ENCODE assay signal across 8 cellular contexts in the genomic region with DNA sequence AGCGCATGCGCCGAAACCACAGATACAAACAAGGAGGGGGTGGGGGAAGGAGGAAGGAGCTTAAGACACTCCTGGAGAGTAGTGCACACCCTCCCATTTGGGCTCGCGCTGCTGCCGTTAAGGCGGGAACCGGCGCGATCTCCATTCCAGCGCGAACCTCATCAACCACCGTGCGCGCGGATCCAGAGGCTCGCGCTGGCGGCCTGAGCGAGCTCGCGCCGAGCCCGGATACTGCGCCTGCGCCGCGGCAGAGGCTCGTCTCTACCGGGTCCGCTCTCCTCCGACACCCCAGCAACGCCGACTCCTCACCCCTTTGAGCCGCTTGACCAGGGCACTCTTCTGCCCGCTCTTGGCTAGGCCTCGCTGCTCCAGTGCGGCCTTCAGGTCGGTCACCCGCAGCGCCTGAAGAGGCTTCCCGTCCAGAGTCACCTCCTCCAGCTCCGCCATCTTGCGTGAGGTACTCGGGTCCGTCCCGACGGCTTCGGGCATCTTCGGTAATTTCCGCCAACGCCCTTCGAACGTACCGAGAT. TPM values are rescaled to one million over a fixed set of nuclear protein-coding genes. Genes with fewer than 3 reads are reported as not detected.
DNase-seq lines count a peak whose midpoint lies in the region; ATAC-seq lines count a peak whose summit lies in the region.

A gene with protein sequence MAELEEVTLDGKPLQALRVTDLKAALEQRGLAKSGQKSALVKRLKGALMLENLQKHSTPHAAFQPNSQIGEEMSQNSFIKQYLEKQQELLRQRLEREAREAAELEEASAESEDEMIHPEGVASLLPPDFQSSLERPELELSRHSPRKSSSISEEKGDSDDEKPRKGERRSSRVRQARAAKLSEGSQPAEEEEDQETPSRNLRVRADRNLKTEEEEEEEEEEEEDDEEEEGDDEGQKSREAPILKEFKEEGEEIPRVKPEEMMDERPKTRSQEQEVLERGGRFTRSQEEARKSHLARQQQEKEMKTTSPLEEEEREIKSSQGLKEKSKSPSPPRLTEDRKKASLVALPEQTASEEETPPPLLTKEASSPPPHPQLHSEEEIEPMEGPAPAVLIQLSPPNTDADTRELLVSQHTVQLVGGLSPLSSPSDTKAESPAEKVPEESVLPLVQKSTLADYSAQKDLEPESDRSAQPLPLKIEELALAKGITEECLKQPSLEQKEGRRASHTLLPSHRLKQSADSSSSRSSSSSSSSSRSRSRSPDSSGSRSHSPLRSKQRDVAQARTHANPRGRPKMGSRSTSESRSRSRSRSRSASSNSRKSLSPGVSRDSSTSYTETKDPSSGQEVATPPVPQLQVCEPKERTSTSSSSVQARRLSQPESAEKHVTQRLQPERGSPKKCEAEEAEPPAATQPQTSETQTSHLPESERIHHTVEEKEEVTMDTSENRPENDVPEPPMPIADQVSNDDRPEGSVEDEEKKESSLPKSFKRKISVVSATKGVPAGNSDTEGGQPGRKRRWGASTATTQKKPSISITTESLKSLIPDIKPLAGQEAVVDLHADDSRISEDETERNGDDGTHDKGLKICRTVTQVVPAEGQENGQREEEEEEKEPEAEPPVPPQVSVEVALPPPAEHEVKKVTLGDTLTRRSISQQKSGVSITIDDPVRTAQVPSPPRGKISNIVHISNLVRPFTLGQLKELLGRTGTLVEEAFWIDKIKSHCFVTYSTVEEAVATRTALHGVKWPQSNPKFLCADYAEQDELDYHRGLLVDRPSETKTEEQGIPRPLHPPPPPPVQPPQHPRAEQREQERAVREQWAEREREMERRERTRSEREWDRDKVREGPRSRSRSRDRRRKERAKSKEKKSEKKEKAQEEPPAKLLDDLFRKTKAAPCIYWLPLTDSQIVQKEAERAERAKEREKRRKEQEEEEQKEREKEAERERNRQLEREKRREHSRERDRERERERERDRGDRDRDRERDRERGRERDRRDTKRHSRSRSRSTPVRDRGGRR (minus strand): TSS at position 471 of the 530 bp plus-strand sequence. CDS start 24 bp downstream, at position 447.

- 0% methylated on average over 55 of the region's 55 CpGs for WGBS in esophagus, 2 donors

- H3K36me3 ChIP-seq in esophagus (ENCODE audit: control insufficient read depth in 2 of 2, insufficient read depth in 2 of 2, low read length in 1 of 2) = peaks cover 6 to 10% of the 10 kb centered on the region in 2 donors

- no peaks in the 10 kb centered on the region for H3K27me3 ChIP-seq in esophagus (ENCODE audit: control insufficient read depth in 1 of 2, insufficient read depth in 2 of 2, low read length in 2 of 2)

- peaks cover 22 to 64% (median 33%) of the 10 kb centered on the region in 4 donors for H3K4me1 Mint-ChIP-seq in naive thymus-derived CD8-positive, alpha-beta T cell

- H3K9me3 ChIP-seq in esophagus (ENCODE audit: control insufficient read depth in 2 of 2, insufficient read depth in 1 of 2, low read depth in 1 of 2, low read length in 1 of 2) = no peaks in the 10 kb centered on the region

- POLR2A ChIA-PET in naive thymus-derived CD8-positive, alpha-beta T cell (lab: Charles Lee) = interaction anchor here (0.5 to 3.6 kb wide), 37 partner anchors 8 to 1658 kb away, joined by 3 to 123 read pairs (median 4); a partner anchor contains a TSS

- H3K27ac ChIP-seq in esophagus (ENCODE audit: low read depth in 2 of 2, low read length in 1 of 2) = peak within 1 kb of the TSS; percentile 100
- H3K27ac ChIP-seq in temporal lobe (ENCODE audit: low read depth, low read length) = peak within 1 kb of the TSS; percentile 95

- peaks cover 8 to 66% (median 16%) of the 10 kb centered on the region in 3 donors for H3K36me3 Mint-ChIP-seq in naive thymus-derived CD8-positive, alpha-beta T cell

- no peak within 1 kb of the TSS for H3K4me3 Mint-ChIP-seq in naive thymus-derived CD8-positive, alpha-beta T cell

- H3K27ac Mint-ChIP-seq in naive thymus-derived CD8-positive, alpha-beta T cell = no peak within 1 kb of the TSS

- no peaks in the 10 kb centered on the region for H3K9me3 Mint-ChIP-seq in naive thymus-derived CD8-positive, alpha-beta T cell

- peak within 1 kb of the TSS; percentile 92 for H3K4me3 ChIP-seq in esophagus (ENCODE audit: low read depth in 1 of 2, low read length in 2 of 2)

- DNase-seq in AG08396 (ENCODE audit: low spot score) (peak; percentile 82), GM19240 (ENCODE audit: insufficient read length, low spot score) (peak; percentile 48), NCI-H2029 treated with DMSO at 0.1 percent for 48 hours (lab: John Stamatoyannopoulos, UW) (no peak)
- DNase-seq in activated CD4-positive, alpha-beta T cell treated with anti-CD3 and anti-CD28 coated beads, Interleukin-2, amount 50 U/mL, for 1 hour = peak; percentile 66
- DNase-seq in naive thymus-derived CD8-positive, alpha-beta T cell = peak in 3 of 10 donors; percentile 67 to 100 (median 98)

- H3K27me3 Mint-ChIP-seq in naive thymus-derived CD8-positive, alpha-beta T cell = no peaks in the 10 kb centered on the region

- peaks cover 0 to 2% of the 10 kb centered on the region in 2 donors for H3K4me1 ChIP-seq in esophagus (ENCODE audit: control insufficient read depth in 2 of 2, insufficient read depth in 2 of 2, low read length in 1 of 2)

- peak; percentile 35 for ATAC-seq in HG03442 (IDR thresholded peaks at IDR 0.05; ENCODE audit: unreplicated experiment)
- peak; percentile 35 to 48 for ATAC-seq in naive thymus-derived CD8-positive, alpha-beta T cell

RNA-seq across cellular contexts. Expression of the gene that starts here (rescaled TPM):
- polyA plus RNA-seq in esophagus = 100 to 1,000 TPM in 1 of 2 donors, 10 to 100 TPM in 1; 70.5 to 136 TPM
- 100 to 1,000 TPM; 311 to 322 TPM for total RNA-seq in naive thymus-derived CD8-positive, alpha-beta T cell
- polyA plus RNA-seq in naive thymus-derived CD8-positive, alpha-beta T cell = 10 to 100 TPM in 1 of 3 donors, 1 to 10 TPM in 2; 6.3 to 14.1 (median 8.6) TPM
- 61.0 TPM for total RNA-seq in temporal lobe

Comparison
In these comparisons a context has a peak if more than half of its experiments do, and no peak if none do; other contexts are left out.
1. RNA of the gene that starts here (polyA plus RNA-seq): 70.5 to 136 TPM in esophagus; 6.3 to 14.1 TPM in naive thymus-derived CD8-positive, alpha-beta T cell; every median in the first group is over 4 times any median in the second.